Comparison of ENCODE assay signal across 29 cellular contexts in genomic region chr10:22999942-23000341, GRCh38.
"Had no signal": no experiment of that assay in that cellular context is flagged by ENCODE, and none has a peak within 500 bp of the region (broad histone marks: within the 10 kb centered on the region; RNA-seq: fewer than 3 reads in every experiment).

No MANE protein-coding gene starts in this region.

- H3K27ac ChIP-seq: adrenal gland, ascending aorta, brain microvascular endothelial cell, left lung, right lobe of liver, skin epidermis, suprapubic skin, transverse colon had no signal

- H3K4me1 ChIP-seq: adrenal gland, ascending aorta, left lung, right lobe of liver, suprapubic skin, transverse colon had no signal

- H3K27me3 ChIP-seq: ascending aorta, right lobe of liver had no signal

- H3K9me3 Mint-ChIP-seq: activated CD4-positive, alpha-beta T cell treated with anti-CD3 and anti-CD28 coated beads, Interleukin-2, amount 10 ng/mL, durations not matched to agents 7 days and 5 days; activated T-cell treated with anti-CD3 and anti-CD28 coated beads, Interleukin-2, amount 50 U/mL, for 4 hours; activated T-helper 2 cell treated with anti-CD3 and anti-CD28 coated beads, Interferon-gamma antibody, Interleukin-2, Interleukin-4, amounts not matched to agents 10 μg/mL and 5 μg/mL and 100 μg/mL, durations not matched to agents 14 hours and 24 hours and 36 hours; dendritic cell treated with granulocyte-macrophage colony-stimulating factor and Interleukin-4, amounts not matched to agents 40 ng/mL and 50 ng/mL, for 4 days; naive B cell; stimulated activated effector memory CD8-positive, alpha-beta T cell treated with anti-CD3 and anti-CD28 coated beads, Interleukin-12 subunit alpha, Interleukin-12 subunit beta, amount 100 ng/mL, for 72 hours; stimulated activated naive CD8-positive, alpha-beta T cell treated with anti-CD3 and anti-CD28 coated beads, Interleukin-15, amount 100 ng/mL, for 72 hours had no signal

- H3K36me3 Mint-ChIP-seq: activated naive CD8-positive, alpha-beta T cell; naive B cell; stimulated activated effector memory CD8-positive, alpha-beta T cell treated with anti-CD3 and anti-CD28 coated beads, Interleukin-12 subunit alpha, Interleukin-12 subunit beta, amount 100 ng/mL, for 72 hours had no signal

- H3K4me3 ChIP-seq: adrenal gland, ascending aorta, left lung, lung, right lobe of liver, skin epidermis, suprapubic skin, transverse colon had no signal

- DNase-seq: activated CD4-positive, alpha-beta T cell treated with anti-CD3 and anti-CD28 coated beads, Interleukin-2, amount 10 ng/mL, durations not matched to agents 7 days and 5 days; activated CD4-positive, CD25-positive, alpha-beta regulatory T cell treated with anti-CD3 and anti-CD28 coated beads, Interleukin-2, amount 50 U/mL, for 72 hours; activated CD8-positive, alpha-beta memory T cell treated with anti-CD3 and anti-CD28 coated beads for 24 hours; activated CD8-positive, alpha-beta memory T cell treated with anti-CD3 and anti-CD28 coated beads, Interleukin-2, amount 50 U/mL, for 48 hours; activated naive CD4-positive, alpha-beta T cell; activated T-cell treated with anti-CD3 and anti-CD28 coated beads, Interleukin-2, amount 50 U/mL, for 4 hours; adrenal gland; brain microvascular endothelial cell; caudate nucleus; effector CD8-positive, alpha-beta T cell; foreskin melanocyte; glutamatergic neuron; hippocampal formation; kidney glomerular epithelial cell; left lung; naive B cell; posterior cingulate gyrus; right lobe of liver; stimulated activated CD4-positive, alpha-beta T cell treated with anti-CD3 and anti-CD28 coated beads, Interleukin-2, amount 100 ng/mL, for 24 hours; stimulated activated naive CD8-positive, alpha-beta T cell treated with anti-CD3 and anti-CD28 coated beads, Interleukin-15, amount 100 ng/mL, for 72 hours; transverse colon had no signal

- H3K36me3 ChIP-seq: adrenal gland, ascending aorta, brain microvascular endothelial cell, left lung, right lobe of liver, suprapubic skin, transverse colon had no signal

- H3K4me1 Mint-ChIP-seq: activated CD4-positive, alpha-beta T cell treated with anti-CD3 and anti-CD28 coated beads, Interleukin-2, amount 10 ng/mL, durations not matched to agents 7 days and 5 days; naive B cell; stimulated activated effector memory CD8-positive, alpha-beta T cell treated with anti-CD3 and anti-CD28 coated beads, Interleukin-12 subunit alpha, Interleukin-12 subunit beta, amount 100 ng/mL, for 72 hours; stimulated activated naive CD8-positive, alpha-beta T cell treated with anti-CD3 and anti-CD28 coated beads, Interleukin-15, amount 100 ng/mL, for 72 hours had no signal

- H3K27ac Mint-ChIP-seq: activated CD4-positive, alpha-beta T cell treated with anti-CD3 and anti-CD28 coated beads, Interleukin-2, amount 10 ng/mL, durations not matched to agents 7 days and 5 days; activated naive CD8-positive, alpha-beta T cell; activated T-helper 2 cell treated with anti-CD3 and anti-CD28 coated beads, Interferon-gamma antibody, Interleukin-2, Interleukin-4, amounts not matched to agents 10 μg/mL and 5 μg/mL and 100 μg/mL, durations not matched to agents 14 hours and 24 hours and 36 hours; dendritic cell treated with granulocyte-macrophage colony-stimulating factor and Interleukin-4, amounts not matched to agents 40 ng/mL and 50 ng/mL, for 4 days; stimulated activated effector memory CD8-positive, alpha-beta T cell treated with anti-CD3 and anti-CD28 coated beads, Interleukin-12 subunit alpha, Interleukin-12 subunit beta, amount 100 ng/mL, for 72 hours; stimulated activated naive CD8-positive, alpha-beta T cell treated with anti-CD3 and anti-CD28 coated beads, Interleukin-15, amount 100 ng/mL, for 72 hours had no signal

- H3K9me3 ChIP-seq: adrenal gland, ascending aorta, left lung, right lobe of liver, suprapubic skin, transverse colon had no signal

- H3K4me3 Mint-ChIP-seq: activated CD4-positive, alpha-beta T cell treated with anti-CD3 and anti-CD28 coated beads, Interleukin-2, amount 10 ng/mL, durations not matched to agents 7 days and 5 days; activated naive CD8-positive, alpha-beta T cell; activated T-cell treated with anti-CD3 and anti-CD28 coated beads, Interleukin-2, amount 50 U/mL, for 4 hours; dendritic cell treated with granulocyte-macrophage colony-stimulating factor and Interleukin-4, amounts not matched to agents 40 ng/mL and 50 ng/mL, for 4 days; naive B cell; stimulated activated effector memory CD8-positive, alpha-beta T cell treated with anti-CD3 and anti-CD28 coated beads, Interleukin-12 subunit alpha, Interleukin-12 subunit beta, amount 100 ng/mL, for 72 hours; stimulated activated naive CD8-positive, alpha-beta T cell treated with anti-CD3 and anti-CD28 coated beads, Interleukin-15, amount 100 ng/mL, for 72 hours had no signal
